ENCODE assay signal across 8 cellular contexts in genomic region chr4:6986781-6987565, GRCh38. TPM values are rescaled to one million over a fixed set of nuclear protein-coding genes. Genes with fewer than 3 reads are reported as not detected.
DNase-seq lines count a peak whose midpoint lies in the region; ATAC-seq lines count a peak whose summit lies in the region.

No MANE protein-coding gene starts in this region.

- peak overlapping the region; percentile 86 for H3K4me2 ChIP-seq in mesendoderm (ENCODE audit: low read length)

- peak overlapping the region; percentile 49 for H3K4ac ChIP-seq in mesendoderm (ENCODE audit: low read depth, low read length)

- no peak overlapping the region for H4K5ac ChIP-seq in mesendoderm (ENCODE audit: low read length)

- H3K4me1 ChIP-seq in effector memory CD4-positive, alpha-beta T cell (ENCODE audit: control insufficient read depth, insufficient read depth, low read length, poor library complexity, severe bottlenecking) = peaks cover 20% of the 10 kb centered on the region
- H3K4me1 ChIP-seq in mesendoderm (ENCODE audit: control insufficient read depth, low read depth, low read length) = peaks cover 4% of the 10 kb centered on the region

- H2BK120ac ChIP-seq in mesendoderm (ENCODE audit: low read depth, low read length) = no peak overlapping the region

- H4K8ac ChIP-seq in mesendoderm (ENCODE audit: low read depth, low read length) = no peak overlapping the region

- H3K27ac ChIP-seq in effector memory CD4-positive, alpha-beta T cell (ENCODE audit: insufficient read depth, low read length, poor library complexity, severe bottlenecking) = peak overlapping the region; percentile 87
- peak overlapping the region; percentile 76 for H3K27ac ChIP-seq in mesendoderm (ENCODE audit: low read depth, low read length)

- H3K4me3 ChIP-seq in effector memory CD4-positive, alpha-beta T cell (ENCODE audit: insufficient read depth, low read depth, low read length, poor library complexity, severe bottlenecking) = peak overlapping the region; percentile 76
- H3K4me3 ChIP-seq in mesendoderm (ENCODE audit: low read length) = peak overlapping the region; percentile 90

- peaks cover 21% of the 10 kb centered on the region for H3K79me1 ChIP-seq in mesendoderm (ENCODE audit: low read length)

- H3K79me2 ChIP-seq in mesendoderm (ENCODE audit: control insufficient read depth, insufficient read depth, low read length) = peaks cover 30% of the 10 kb centered on the region

- H3K9me3 ChIP-seq in effector memory CD4-positive, alpha-beta T cell (ENCODE audit: control insufficient read depth, low read length) = no peaks in the 10 kb centered on the region

- H2AK5ac ChIP-seq in mesendoderm (ENCODE audit: low read length) = no peak overlapping the region

- no peaks in the 10 kb centered on the region for H3K36me3 ChIP-seq in effector memory CD4-positive, alpha-beta T cell (ENCODE audit: control insufficient read depth, insufficient read depth, low read length)
- H3K36me3 ChIP-seq in mesendoderm (ENCODE audit: control insufficient read depth, insufficient read depth, low read length) = no peaks in the 10 kb centered on the region

- WGBS in mesendoderm (ENCODE audit: extremely low coverage, insufficient coverage, low lambda C conversion rate) = no CpG with 5 or more reads among the region's 78 CpGs

- peak overlapping the region; percentile 94 for H3K9ac ChIP-seq in mesendoderm (ENCODE audit: low read length)

- H2BK15ac ChIP-seq in mesendoderm (replicated peaks; ENCODE audit: low read depth) = no peak overlapping the region

- H3K18ac ChIP-seq in mesendoderm (ENCODE audit: low read length) = peak overlapping the region; percentile 7

- peak; percentile 71 for DNase-seq in COLO829 (ENCODE audit: low spot score)
- peak; percentile 52 for DNase-seq in HS-27A (ENCODE audit: low read depth)
- peak; percentile 56 for DNase-seq in NK-92 (lab: John Stamatoyannopoulos, UW; ENCODE audit: unreplicated experiment)
- peak; percentile 85 to 86 for DNase-seq in activated CD8-positive, alpha-beta memory T cell treated with anti-CD3 and anti-CD28 coated beads for 4 hours (ENCODE audit: low read depth in 2 of 2)
- DNase-seq in effector memory CD4-positive, alpha-beta T cell = peak; percentile 89 to 91 (median 90)
- DNase-seq in mesendoderm = peak; percentile 95
- peak; percentile 78 for DNase-seq in stimulated activated CD8-positive, alpha-beta memory T cell treated with anti-CD3 and anti-CD28 coated beads, Interleukin-12 subunit alpha, Interleukin-12 subunit beta, amount 100 ng/mL, for 24 hours (ENCODE audit: extremely low read depth)

- H3K27me3 ChIP-seq in effector memory CD4-positive, alpha-beta T cell (replicated peaks; ENCODE audit: control insufficient read depth, insufficient read depth, low read length, poor library complexity, severe bottlenecking) = no peaks in the 10 kb centered on the region
- H3K27me3 ChIP-seq in mesendoderm (ENCODE audit: insufficient read depth, low read length, poor library complexity) = no peaks in the 10 kb centered on the region

- peak overlapping the region; percentile 77 for H2BK5ac ChIP-seq in mesendoderm (ENCODE audit: low read length)

- H3K23ac ChIP-seq in mesendoderm (ENCODE audit: low read length) = no peak overlapping the region

- H3K56ac ChIP-seq in mesendoderm (ENCODE audit: low read length) = peak overlapping the region; percentile 99

- ATAC-seq in GM19467 (IDR thresholded peaks at IDR 0.05; ENCODE audit: unreplicated experiment) = peak; percentile 74

RNA-seq across cellular contexts. Expression of gene TADA2B, which starts 56.2 kb away (rescaled TPM):
- polyA plus RNA-seq in mesendoderm (2013, experiment 1 of 2) = 8.0 TPM
- 8.3 TPM for polyA plus RNA-seq in mesendoderm (2013, experiment 2 of 2)

Comparison
In these comparisons a context has a peak if more than half of its experiments do, and no peak if none do; other contexts are left out.
1. Peak in every context shown above with its lines: DNase-seq, ATAC-seq, H3K4me3 ChIP-seq and H3K27ac ChIP-seq.